8 cellular contexts compared by ENCODE assay signal in the genomic region with DNA sequence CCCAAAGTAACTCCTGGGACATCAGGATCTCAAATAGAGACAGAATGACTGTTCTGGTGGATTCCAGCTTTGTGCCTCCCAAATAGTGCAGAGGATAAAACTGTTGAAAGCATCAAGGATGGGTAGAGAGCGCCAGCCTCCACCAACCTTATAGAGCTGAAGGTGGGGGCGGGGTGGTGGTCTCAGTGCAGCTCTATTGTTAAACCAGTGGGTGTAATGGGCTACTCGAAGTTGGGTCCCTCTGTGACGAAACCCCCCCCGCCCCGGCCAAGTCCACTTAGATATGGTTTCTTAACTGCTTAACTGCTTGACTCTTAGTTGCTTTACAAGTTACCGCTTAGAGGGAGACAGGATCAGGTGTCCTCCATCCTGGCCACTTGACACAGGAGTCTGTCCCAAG. TPM values are rescaled to one million over a fixed set of nuclear protein-coding genes. Genes with fewer than 3 reads are reported as not detected.
DNase-seq lines count a peak whose midpoint lies in the region; ATAC-seq lines count a peak whose summit lies in the region.

No MANE protein-coding gene starts in this region.

- peaks cover 3 to 22% (median 17%) of the 10 kb centered on the region in 5 donors for H3K4me1 ChIP-seq in subcutaneous abdominal adipose tissue (ENCODE audit: control insufficient read depth in 5 of 5, insufficient read depth in 5 of 5, low read length in 5 of 5)

- no peaks in the 10 kb centered on the region for H3K9me3 Mint-ChIP-seq in activated T-helper 17 cell treated with anti-CD3 and anti-CD28 coated beads, Interleukin-2, amount 50 U/mL, for 72 hours
- no peaks in the 10 kb centered on the region for H3K9me3 Mint-ChIP-seq in immature natural killer cell

- H3K9me3 ChIP-seq in subcutaneous abdominal adipose tissue (ENCODE audit: control insufficient read depth in 5 of 5, low read length in 5 of 5) = no peaks in the 10 kb centered on the region

- DNase-seq in NCI-H82 (lab: John Stamatoyannopoulos, UW) (peak; percentile 37), NCI-H82 treated with DMSO at 0.1 percent for 48 hours (lab: John Stamatoyannopoulos, UW; ENCODE audit: unreplicated experiment) (no peak), immature natural killer cell (no peak), 8988T (no peak), dedifferentiated amniotic fluid mesenchymal stem cell (ENCODE audit: extremely low spot score) (no peak)

- H3K36me3 Mint-ChIP-seq in activated T-helper 17 cell treated with anti-CD3 and anti-CD28 coated beads, Interleukin-2, amount 50 U/mL, for 72 hours (ENCODE audit: low read depth) = peaks cover 47% of the 10 kb centered on the region
- peaks cover 5 to 13% (median 6%) of the 10 kb centered on the region in 3 donors for H3K36me3 Mint-ChIP-seq in immature natural killer cell

- peaks cover 9 to 32% (median 21%) of the 10 kb centered on the region in 5 donors for H3K36me3 ChIP-seq in subcutaneous abdominal adipose tissue (ENCODE audit: control insufficient read depth in 5 of 5, insufficient read depth in 5 of 5, low read length in 5 of 5)

- H3K27me3 ChIP-seq in subcutaneous abdominal adipose tissue (ENCODE audit: control insufficient read depth in 5 of 5, insufficient read depth in 4 of 5, low read length in 5 of 5) = no peaks in the 10 kb centered on the region

- no peaks in the 10 kb centered on the region for H3K27me3 Mint-ChIP-seq in activated T-helper 17 cell treated with anti-CD3 and anti-CD28 coated beads, Interleukin-2, amount 50 U/mL, for 72 hours
- peaks cover 0 to 2% (median 1%) of the 10 kb centered on the region in 3 donors for H3K27me3 Mint-ChIP-seq in immature natural killer cell (ENCODE audit: low read depth in 3 of 3)

- H3K4me3 Mint-ChIP-seq in activated T-helper 17 cell treated with anti-CD3 and anti-CD28 coated beads, Interleukin-2, amount 50 U/mL, for 72 hours = peak overlapping the region; percentile 91
- H3K4me3 Mint-ChIP-seq in immature natural killer cell = peak overlapping the region; percentile 86 to 90 (median 89)

- H3K4me3 ChIP-seq in subcutaneous abdominal adipose tissue (ENCODE audit: low read depth in 1 of 5, low read length in 5 of 5) = peak overlapping the region; percentile 72 to 94 (median 81)

- H3K27ac ChIP-seq in subcutaneous abdominal adipose tissue (ENCODE audit: low read depth, low read length) = peak overlapping the region; percentile 78

- ATAC-seq in activated T-helper 17 cell treated with anti-CD3 and anti-CD28 coated beads, Interleukin-2, amount 50 U/mL, for 72 hours (replicated peaks) = no peak
- no peak for ATAC-seq in HG03045 (IDR thresholded peaks at IDR 0.05; ENCODE audit: unreplicated experiment)

- H3K4me1 Mint-ChIP-seq in activated T-helper 17 cell treated with anti-CD3 and anti-CD28 coated beads, Interleukin-2, amount 50 U/mL, for 72 hours = peaks cover 17% of the 10 kb centered on the region
- peaks cover 23 to 36% of the 10 kb centered on the region in 2 donors for H3K4me1 Mint-ChIP-seq in immature natural killer cell

- peak overlapping the region; percentile 96 for H3K27ac Mint-ChIP-seq in activated T-helper 17 cell treated with anti-CD3 and anti-CD28 coated beads, Interleukin-2, amount 50 U/mL, for 72 hours
- peak overlapping the region; percentile 59 to 93 (median 74) for H3K27ac Mint-ChIP-seq in immature natural killer cell

- H3K9ac ChIP-seq in subcutaneous abdominal adipose tissue (ENCODE audit: low read length in 5 of 5) = peak overlapping the region; percentile 84 to 99 (median 97)

RNA-seq across cellular contexts. Expression of a gene that starts 22.7 kb away (rescaled TPM):
- total RNA-seq in activated T-helper 17 cell treated with anti-CD3 and anti-CD28 coated beads, Interleukin-2, amount 50 U/mL, for 72 hours = 10 to 100 TPM; 48.8 to 93.8 TPM
- 10 to 100 TPM; 23.2 to 44.4 (median 28.0) TPM for polyA plus RNA-seq in immature natural killer cell

RNA-seq across cellular contexts. Expression of a gene that starts 43.9 kb away (rescaled TPM):
- 100 to 1,000 TPM; 114 to 134 TPM for total RNA-seq in activated T-helper 17 cell treated with anti-CD3 and anti-CD28 coated beads, Interleukin-2, amount 50 U/mL, for 72 hours
- polyA plus RNA-seq in immature natural killer cell = 10 to 100 TPM; 28.4 to 85.4 (median 54.3) TPM
